ENCODE assay signal across 1 cellular context in genomic region chr4:172725581-172725980, GRCh38.
TF ChIP-seq lines count a peak whose summit lies in the region.

No MANE protein-coding gene starts in this region.

TF ChIP-seq in IMR-90, 13 proteins besides CTCF, POLR2A, EP300 and RAD21 (continued from another document):
- TF ChIP-seq USF2 (IDR thresholded peaks at IDR 0.05; ENCODE audit: low read depth, low read length) (no peak), SMC3 (IDR thresholded peaks at IDR 0.05; ENCODE audit: low read depth, low read length) (no peak), MXI1 (IDR thresholded peaks at IDR 0.05; ENCODE audit: borderline replicate concordance, low read depth, low read length) (no peak), MAFK (IDR thresholded peaks at IDR 0.05; ENCODE audit: low read depth, low read length) (no peak), CEBPB (IDR thresholded peaks at IDR 0.05; ENCODE audit: low read depth, low read length) (no peak), RFX5 (IDR thresholded peaks at IDR 0.05; ENCODE audit: low read depth, low read length) (no peak), RCOR1 (IDR thresholded peaks at IDR 0.05; ENCODE audit: insufficient replicate concordance, low read length) (no peak), CHD1 (IDR thresholded peaks at IDR 0.05; ENCODE audit: low read depth, low read length) (no peak), MAZ (IDR thresholded peaks at IDR 0.05; ENCODE audit: borderline replicate concordance, low read depth, low read length) (no peak), BHLHE40 (IDR thresholded peaks at IDR 0.05; ENCODE audit: low read depth, low read length) (no peak)
